ENCODE assay signal across 38 cellular contexts in the genomic region with DNA sequence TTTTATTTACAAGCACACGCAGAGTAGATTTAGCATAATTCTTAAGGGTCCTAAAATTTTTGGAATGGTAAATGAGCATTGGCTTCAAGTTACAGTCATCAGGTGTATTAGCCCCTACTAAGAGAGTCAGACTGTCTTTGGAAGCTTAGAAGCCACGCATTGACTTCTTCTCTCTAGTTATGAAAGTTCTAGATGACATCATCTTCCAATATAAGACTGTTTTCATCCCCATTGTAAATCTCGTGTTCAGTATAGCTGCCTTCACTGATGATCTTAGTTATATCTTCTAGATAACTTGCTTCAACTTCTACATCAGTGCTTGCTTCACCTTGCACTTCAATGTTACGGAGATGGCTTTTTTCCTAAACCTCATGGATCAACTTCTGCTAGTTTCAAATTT.
"Had no signal": no experiment of that assay in that cellular context is flagged by ENCODE, and none has a peak within 500 bp of the region (broad histone marks: within the 10 kb centered on the region; RNA-seq: fewer than 3 reads in every experiment).

No MANE protein-coding gene starts in this region.

- H3K4me1 Mint-ChIP-seq: activated B cell treated with CpG ODN at 0.5 μM for 24 hours; activated CD4-positive, alpha-beta T cell treated with anti-CD3 and anti-CD28 coated beads, Interleukin-2, amount 10 ng/mL, durations not matched to agents 24 days and 14 days; activated naive CD4-positive, alpha-beta T cell treated with anti-CD3 and anti-CD28 coated beads, Interleukin-2, amount 10 ng/mL, durations not matched to agents 7 days and 5 days; activated naive CD4-positive, alpha-beta T cell treated with anti-CD3 and anti-CD28 coated beads, Interleukin-2, amount 50 U/mL, for 24 hours; activated naive CD8-positive, alpha-beta T cell treated with anti-CD3 and anti-CD28 coated beads, Interleukin-2, amount 10 ng/mL, durations not matched to agents 7 days and 5 days; activated naive CD8-positive, alpha-beta T cell treated with anti-CD3 and anti-CD28 coated beads, Interleukin-2, amount 50 U/mL, for 24 hours; central memory CD8-positive, alpha-beta T cell had no signal

- H3K36me3 Mint-ChIP-seq: activated CD4-positive, alpha-beta memory T cell treated with anti-CD3 and anti-CD28 coated beads for 36 hours; activated naive CD4-positive, alpha-beta T cell treated with anti-CD3 and anti-CD28 coated beads, Interleukin-2, amount 10 ng/mL, durations not matched to agents 7 days and 5 days; activated naive CD4-positive, alpha-beta T cell treated with anti-CD3 and anti-CD28 coated beads, Interleukin-2, amount 50 U/mL, for 24 hours; activated naive CD8-positive, alpha-beta T cell; brain had no signal

- H3K36me3 ChIP-seq: ascending aorta, cardiac muscle cell had no signal

- H3K4me3 Mint-ChIP-seq: activated B cell treated with CpG ODN at 0.5 μM for 24 hours; activated CD4-positive, alpha-beta memory T cell treated with anti-CD3 and anti-CD28 coated beads for 36 hours; activated CD4-positive, alpha-beta T cell treated with anti-CD3 and anti-CD28 coated beads, Interleukin-2, amount 10 ng/mL, durations not matched to agents 24 days and 14 days; activated CD8-positive, alpha-beta T cell treated with anti-CD3 and anti-CD28 coated beads for 36 hours; activated naive CD4-positive, alpha-beta T cell treated with anti-CD3 and anti-CD28 coated beads, Interleukin-2, amount 10 ng/mL, durations not matched to agents 7 days and 5 days; activated naive CD4-positive, alpha-beta T cell treated with anti-CD3 and anti-CD28 coated beads, Interleukin-2, amount 50 U/mL, for 24 hours; activated naive CD8-positive, alpha-beta T cell; activated naive CD8-positive, alpha-beta T cell treated with anti-CD3 and anti-CD28 coated beads, Interleukin-2, amount 10 ng/mL, durations not matched to agents 7 days and 5 days; activated naive CD8-positive, alpha-beta T cell treated with anti-CD3 and anti-CD28 coated beads, Interleukin-2, amount 50 U/mL, for 24 hours; activated T-cell treated with anti-CD3 and anti-CD28 coated beads, Interleukin-2, amount 50 U/mL, for 4 hours; activated T-cell treated with anti-CD3 and anti-CD28 coated beads, Interleukin-2, amount 50 U/mL, for 72 hours; activated T-helper 1 cell treated with anti-CD3 and anti-CD28 coated beads, Interleukin-12 subunit alpha, Interleukin-12 subunit beta, Interleukin-2, Interleukin-4 antibody, amounts not matched to agents 30 ng/mL and 10 ng/mL and 1 ng/mL, durations not matched to agents 14 hours and 24 hours and 36 hours; brain; central memory CD8-positive, alpha-beta T cell; T-helper 1 cell treated with Interleukin-12 subunit alpha and Interleukin-12 subunit beta and Interleukin-4 antibody, amounts not matched to agents 30 μg/mL and 1 μg/mL, for 36 hours; T-helper 2 cell treated with Interferon-gamma antibody and Interleukin-4, amounts not matched to agents 5 μg/mL and 100 μg/mL, for 36 hours had no signal

- H3K27ac Mint-ChIP-seq: activated B cell treated with CpG ODN at 0.5 μM for 24 hours; activated CD4-positive, alpha-beta memory T cell treated with anti-CD3 and anti-CD28 coated beads for 36 hours; activated CD4-positive, alpha-beta T cell treated with anti-CD3 and anti-CD28 coated beads, Interleukin-2, amount 10 ng/mL, durations not matched to agents 24 days and 14 days; activated CD8-positive, alpha-beta T cell treated with anti-CD3 and anti-CD28 coated beads for 36 hours; activated naive CD4-positive, alpha-beta T cell treated with anti-CD3 and anti-CD28 coated beads, Interleukin-2, amount 10 ng/mL, durations not matched to agents 7 days and 5 days; activated naive CD4-positive, alpha-beta T cell treated with anti-CD3 and anti-CD28 coated beads, Interleukin-2, amount 50 U/mL, for 24 hours; activated naive CD8-positive, alpha-beta T cell; activated naive CD8-positive, alpha-beta T cell treated with anti-CD3 and anti-CD28 coated beads, Interleukin-2, amount 10 ng/mL, durations not matched to agents 7 days and 5 days; activated naive CD8-positive, alpha-beta T cell treated with anti-CD3 and anti-CD28 coated beads, Interleukin-2, amount 50 U/mL, for 24 hours; activated T-cell treated with anti-CD3 and anti-CD28 coated beads, Interleukin-2, amount 50 U/mL, for 72 hours; activated T-helper 1 cell treated with anti-CD3 and anti-CD28 coated beads, Interleukin-12 subunit alpha, Interleukin-12 subunit beta, Interleukin-2, Interleukin-4 antibody, amounts not matched to agents 30 ng/mL and 10 ng/mL and 1 ng/mL, durations not matched to agents 14 hours and 24 hours and 36 hours; activated T-helper 2 cell treated with anti-CD3 and anti-CD28 coated beads, Interferon-gamma antibody, Interleukin-2, Interleukin-4, amounts not matched to agents 10 μg/mL and 5 μg/mL and 100 μg/mL, durations not matched to agents 14 hours and 24 hours and 36 hours; brain; T-helper 1 cell treated with Interleukin-12 subunit alpha and Interleukin-12 subunit beta and Interleukin-4 antibody, amounts not matched to agents 30 μg/mL and 1 μg/mL, for 36 hours; T-helper 2 cell treated with Interferon-gamma antibody and Interleukin-4, amounts not matched to agents 5 μg/mL and 100 μg/mL, for 36 hours had no signal

- DNase-seq: activated B cell treated with CpG ODN at 0.5 μM for 24 hours; activated CD4-positive, alpha-beta memory T cell treated with anti-CD3 and anti-CD28 coated beads for 36 hours; activated CD4-positive, alpha-beta T cell treated with anti-CD3 and anti-CD28 coated beads for 4 hours; activated CD4-positive, alpha-beta T cell treated with anti-CD3 and anti-CD28 coated beads, Interleukin-2, amount 10 ng/mL, durations not matched to agents 24 days and 14 days; activated CD4-positive, alpha-beta T cell treated with anti-CD3 and anti-CD28 coated beads, Interleukin-2, amount 50 U/mL, for 1 hour; activated CD4-positive, alpha-beta T cell treated with anti-CD3 and anti-CD28 coated beads, Interleukin-2, amount 50 U/mL, for 4 hours; activated CD4-positive, CD25-positive, alpha-beta regulatory T cell treated with anti-CD3 and anti-CD28 coated beads, Interleukin-2, amount 50 U/mL, for 72 hours; activated CD8-positive, alpha-beta memory T cell treated with anti-CD3 and anti-CD28 coated beads, Interleukin-2, amount 50 U/mL, for 4 hours; activated CD8-positive, alpha-beta T cell treated with anti-CD3 and anti-CD28 coated beads for 36 hours; activated effector memory CD4-positive, alpha-beta T cell treated with Interleukin-2 at 50 U/mL for 16 hours; activated gamma-delta T cell; activated naive CD4-positive, alpha-beta T cell treated with anti-CD3 and anti-CD28 coated beads, Interleukin-2, amount 10 ng/mL, durations not matched to agents 7 days and 5 days; activated naive CD4-positive, alpha-beta T cell treated with Interleukin-2 at 50 U/mL for 16 hours; activated naive CD8-positive, alpha-beta T cell treated with anti-CD3 and anti-CD28 coated beads, Interleukin-2, amount 10 ng/mL, durations not matched to agents 7 days and 5 days; activated naive CD8-positive, alpha-beta T cell treated with anti-CD3 and anti-CD28 coated beads, Interleukin-2, amount 50 U/mL, for 24 hours; activated T-cell treated with anti-CD3 and anti-CD28 coated beads for 4 hours; activated T-cell treated with anti-CD3 and anti-CD28 coated beads, Interleukin-2, amount 50 U/mL, for 1 hour; activated T-cell treated with anti-CD3 and anti-CD28 coated beads, Interleukin-2, amount 50 U/mL, for 4 hours; activated T-cell treated with anti-CD3 and anti-CD28 coated beads, Interleukin-2, amount 50 U/mL, for 72 hours; amygdala; anterior cingulate cortex; caudate nucleus; cerebellar nuclear complex; T-helper 2 cell; T-helper 9 cell had no signal

- FAIRE-seq: bronchial epithelial cell, TTC549 had no signal

- H3K9me3 ChIP-seq: ascending aorta had no signal

- H3K27me3 Mint-ChIP-seq: activated B cell treated with CpG ODN at 0.5 μM for 24 hours; activated CD4-positive, alpha-beta memory T cell treated with anti-CD3 and anti-CD28 coated beads for 36 hours; activated CD4-positive, alpha-beta T cell treated with anti-CD3 and anti-CD28 coated beads, Interleukin-2, amount 10 ng/mL, durations not matched to agents 24 days and 14 days; activated CD8-positive, alpha-beta T cell treated with anti-CD3 and anti-CD28 coated beads for 36 hours; activated naive CD4-positive, alpha-beta T cell treated with anti-CD3 and anti-CD28 coated beads, Interleukin-2, amount 10 ng/mL, durations not matched to agents 7 days and 5 days; activated naive CD4-positive, alpha-beta T cell treated with anti-CD3 and anti-CD28 coated beads, Interleukin-2, amount 50 U/mL, for 24 hours; activated naive CD8-positive, alpha-beta T cell; activated naive CD8-positive, alpha-beta T cell treated with anti-CD3 and anti-CD28 coated beads, Interleukin-2, amount 50 U/mL, for 24 hours; brain; central memory CD8-positive, alpha-beta T cell had no signal

- H3K4me1 ChIP-seq: ascending aorta had no signal

- H3K9me3 Mint-ChIP-seq: activated CD4-positive, alpha-beta memory T cell treated with anti-CD3 and anti-CD28 coated beads for 36 hours; activated CD8-positive, alpha-beta T cell treated with anti-CD3 and anti-CD28 coated beads for 36 hours; activated naive CD4-positive, alpha-beta T cell treated with anti-CD3 and anti-CD28 coated beads, Interleukin-2, amount 10 ng/mL, durations not matched to agents 7 days and 5 days; activated naive CD8-positive, alpha-beta T cell treated with anti-CD3 and anti-CD28 coated beads, Interleukin-2, amount 10 ng/mL, durations not matched to agents 7 days and 5 days; activated naive CD8-positive, alpha-beta T cell treated with anti-CD3 and anti-CD28 coated beads, Interleukin-2, amount 50 U/mL, for 24 hours; activated T-cell treated with anti-CD3 and anti-CD28 coated beads, Interleukin-2, amount 50 U/mL, for 4 hours; activated T-cell treated with anti-CD3 and anti-CD28 coated beads, Interleukin-2, amount 50 U/mL, for 72 hours; activated T-helper 1 cell treated with anti-CD3 and anti-CD28 coated beads, Interleukin-12 subunit alpha, Interleukin-12 subunit beta, Interleukin-2, Interleukin-4 antibody, amounts not matched to agents 30 ng/mL and 10 ng/mL and 1 ng/mL, durations not matched to agents 14 hours and 24 hours and 36 hours; central memory CD8-positive, alpha-beta T cell had no signal

- H3K27ac ChIP-seq: ascending aorta, cardiac muscle cell, VCaP had no signal

- H3K27me3 ChIP-seq: ascending aorta, cardiac muscle cell had no signal

- ATAC-seq: activated CD8-positive, alpha-beta T cell treated with anti-CD3 and anti-CD28 coated beads for 36 hours; activated naive CD8-positive, alpha-beta T cell treated with anti-CD3 and anti-CD28 coated beads, Interleukin-2, amount 50 U/mL, for 24 hours; activated T-cell treated with anti-CD3 and anti-CD28 coated beads, Interleukin-2, amount 50 U/mL, for 4 hours; activated T-cell treated with anti-CD3 and anti-CD28 coated beads, Interleukin-2, amount 50 U/mL, for 72 hours had no signal

- H3K4me3 ChIP-seq: ascending aorta, cardiac muscle cell had no signal
